In the genomic region with DNA sequence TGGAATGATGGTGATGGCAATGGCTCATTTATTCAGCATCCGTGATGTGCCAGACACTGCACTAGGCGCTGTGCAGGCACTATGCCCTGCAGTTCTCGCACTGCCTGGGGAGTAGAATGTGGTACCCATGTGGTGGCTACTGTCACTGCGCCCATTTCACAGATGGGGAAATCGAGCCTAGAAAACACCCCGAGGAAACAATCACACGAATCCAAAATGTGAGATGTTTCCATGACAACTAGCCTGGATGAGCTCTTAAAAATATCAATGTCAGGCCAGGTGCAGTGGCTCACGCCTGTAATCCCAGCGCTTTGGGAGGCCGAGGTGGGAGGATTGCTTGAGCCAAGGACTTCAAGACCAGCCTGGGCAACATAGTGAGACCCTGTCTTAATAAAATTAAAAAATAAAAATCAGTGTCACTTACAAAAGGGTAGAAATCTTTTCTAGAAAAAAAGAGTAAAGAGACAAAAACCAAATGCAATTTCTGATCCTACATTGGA, we compare ENCODE assay signal across 1 cellular context.
TF ChIP-seq lines count a peak whose summit lies in the region.

No MANE protein-coding gene starts in this region.

TF ChIP-seq in GM23338, 12 proteins besides CTCF, POLR2A, EP300 and RAD21 (continued from another document):
- TF ChIP-seq REST (IDR thresholded peaks at IDR 0.05; ENCODE audit: unreplicated experiment) (no peak), POLR2AphosphoS5 (IDR thresholded peaks at IDR 0.05; ENCODE audit: low read depth) (no peak)
- TF ChIP-seq, protein P1, sequence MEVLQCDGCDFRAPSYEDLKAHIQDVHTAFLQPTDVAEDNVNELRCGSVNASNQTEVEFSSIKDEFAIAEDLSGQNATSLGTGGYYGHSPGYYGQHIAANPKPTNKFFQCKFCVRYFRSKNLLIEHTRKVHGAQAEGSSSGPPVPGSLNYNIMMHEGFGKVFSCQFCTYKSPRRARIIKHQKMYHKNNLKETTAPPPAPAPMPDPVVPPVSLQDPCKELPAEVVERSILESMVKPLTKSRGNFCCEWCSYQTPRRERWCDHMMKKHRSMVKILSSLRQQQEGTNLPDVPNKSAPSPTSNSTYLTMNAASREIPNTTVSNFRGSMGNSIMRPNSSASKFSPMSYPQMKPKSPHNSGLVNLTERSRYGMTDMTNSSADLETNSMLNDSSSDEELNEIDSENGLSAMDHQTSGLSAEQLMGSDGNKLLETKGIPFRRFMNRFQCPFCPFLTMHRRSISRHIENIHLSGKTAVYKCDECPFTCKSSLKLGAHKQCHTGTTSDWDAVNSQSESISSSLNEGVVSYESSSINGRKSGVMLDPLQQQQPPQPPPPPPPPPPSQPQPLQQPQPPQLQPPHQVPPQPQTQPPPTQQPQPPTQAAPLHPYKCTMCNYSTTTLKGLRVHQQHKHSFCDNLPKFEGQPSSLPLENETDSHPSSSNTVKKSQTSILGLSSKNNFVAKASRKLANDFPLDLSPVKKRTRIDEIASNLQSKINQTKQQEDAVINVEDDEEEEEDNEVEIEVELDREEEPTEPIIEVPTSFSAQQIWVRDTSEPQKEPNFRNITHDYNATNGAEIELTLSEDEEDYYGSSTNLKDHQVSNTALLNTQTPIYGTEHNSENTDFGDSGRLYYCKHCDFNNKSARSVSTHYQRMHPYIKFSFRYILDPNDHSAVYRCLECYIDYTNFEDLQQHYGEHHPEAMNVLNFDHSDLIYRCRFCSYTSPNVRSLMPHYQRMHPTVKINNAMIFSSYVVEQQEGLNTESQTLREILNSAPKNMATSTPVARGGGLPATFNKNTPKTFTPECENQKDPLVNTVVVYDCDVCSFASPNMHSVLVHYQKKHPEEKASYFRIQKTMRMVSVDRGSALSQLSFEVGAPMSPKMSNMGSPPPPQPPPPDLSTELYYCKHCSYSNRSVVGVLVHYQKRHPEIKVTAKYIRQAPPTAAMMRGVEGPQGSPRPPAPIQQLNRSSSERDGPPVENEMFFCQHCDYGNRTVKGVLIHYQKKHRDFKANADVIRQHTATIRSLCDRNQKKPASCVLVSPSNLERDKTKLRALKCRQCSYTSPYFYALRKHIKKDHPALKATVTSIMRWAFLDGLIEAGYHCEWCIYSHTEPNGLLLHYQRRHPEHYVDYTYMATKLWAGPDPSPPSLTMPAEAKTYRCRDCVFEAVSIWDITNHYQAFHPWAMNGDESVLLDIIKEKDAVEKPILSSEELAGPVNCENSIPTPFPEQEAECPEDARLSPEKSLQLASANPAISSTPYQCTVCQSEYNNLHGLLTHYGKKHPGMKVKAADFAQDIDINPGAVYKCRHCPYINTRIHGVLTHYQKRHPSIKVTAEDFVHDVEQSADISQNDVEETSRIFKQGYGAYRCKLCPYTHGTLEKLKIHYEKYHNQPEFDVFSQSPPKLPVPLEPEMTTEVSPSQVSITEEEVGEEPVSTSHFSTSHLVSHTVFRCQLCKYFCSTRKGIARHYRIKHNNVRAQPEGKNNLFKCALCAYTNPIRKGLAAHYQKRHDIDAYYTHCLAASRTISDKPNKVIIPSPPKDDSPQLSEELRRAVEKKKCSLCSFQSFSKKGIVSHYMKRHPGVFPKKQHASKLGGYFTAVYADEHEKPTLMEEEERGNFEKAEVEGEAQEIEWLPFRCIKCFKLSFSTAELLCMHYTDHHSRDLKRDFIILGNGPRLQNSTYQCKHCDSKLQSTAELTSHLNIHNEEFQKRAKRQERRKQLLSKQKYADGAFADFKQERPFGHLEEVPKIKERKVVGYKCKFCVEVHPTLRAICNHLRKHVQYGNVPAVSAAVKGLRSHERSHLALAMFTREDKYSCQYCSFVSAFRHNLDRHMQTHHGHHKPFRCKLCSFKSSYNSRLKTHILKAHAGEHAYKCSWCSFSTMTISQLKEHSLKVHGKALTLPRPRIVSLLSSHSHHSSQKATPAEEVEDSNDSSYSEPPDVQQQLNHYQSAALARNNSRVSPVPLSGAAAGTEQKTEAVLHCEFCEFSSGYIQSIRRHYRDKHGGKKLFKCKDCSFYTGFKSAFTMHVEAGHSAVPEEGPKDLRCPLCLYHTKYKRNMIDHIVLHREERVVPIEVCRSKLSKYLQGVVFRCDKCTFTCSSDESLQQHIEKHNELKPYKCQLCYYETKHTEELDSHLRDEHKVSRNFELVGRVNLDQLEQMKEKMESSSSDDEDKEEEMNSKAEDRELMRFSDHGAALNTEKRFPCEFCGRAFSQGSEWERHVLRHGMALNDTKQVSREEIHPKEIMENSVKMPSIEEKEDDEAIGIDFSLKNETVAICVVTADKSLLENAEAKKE (CRISPR knock-in tag; IDR thresholded peaks at IDR 0.05) = no peak
TF ChIP-seq in GM23338: peak in this region for 0.
